In genomic region chr2:195850764-195851163, GRCh38 we compare ENCODE assay signal across 1 cellular context.
TF ChIP-seq lines count a peak whose summit lies in the region.

No MANE protein-coding gene starts in this region.

TF ChIP-seq in WTC11, 78 proteins besides CTCF, POLR2A, EP300 and RAD21 (continued from another document):
- TF ChIP-seq CDX4 (CRISPR knock-in tag; IDR thresholded peaks at IDR 0.05; ENCODE audit: borderline replicate concordance) (no peak), GRHL2 (CRISPR knock-in tag; IDR thresholded peaks at IDR 0.05; ENCODE audit: insufficient replicate concordance, severe bottlenecking) (no peak), CREM (CRISPR knock-in tag; IDR thresholded peaks at IDR 0.05) (no peak), ZBTB43 (CRISPR knock-in tag; IDR thresholded peaks at IDR 0.05) (no peak), ZNF423 (CRISPR knock-in tag; IDR thresholded peaks at IDR 0.05) (no peak)
TF ChIP-seq in WTC11: peak in this region for 0.
